1 cellular context compared by ENCODE assay signal in genomic region chr3:40718681-40719080, GRCh38.
TF ChIP-seq lines count a peak whose summit lies in the region.

No MANE protein-coding gene starts in this region.

TF ChIP-seq in GM23338, 12 proteins besides CTCF, POLR2A, EP300 and RAD21 (continued from another document):
- TF ChIP-seq ZNF462 (CRISPR knock-in tag; IDR thresholded peaks at IDR 0.05) (no peak), EZH2phosphoT487 (IDR thresholded peaks at IDR 0.05; ENCODE audit: unreplicated experiment) (no peak), ZNF331 (CRISPR knock-in tag; IDR thresholded peaks at IDR 0.05; ENCODE audit: low read depth) (no peak)
